8 cellular contexts compared by ENCODE assay signal in genomic region chr1:32871364-32872188, GRCh38. TPM values are rescaled to one million over a fixed set of nuclear protein-coding genes. Genes with fewer than 3 reads are reported as not detected.
DNase-seq lines count a peak whose midpoint lies in the region; ATAC-seq and TF ChIP-seq lines count a peak whose summit lies in the region.

No MANE protein-coding gene starts in this region.

- H3K36me3 Mint-ChIP-seq in activated B cell treated with CpG ODN at 0.5 μM for 24 hours (ENCODE audit: low read depth), result peaks cover 3% of the 10 kb centered on the region
- no peaks in the 10 kb centered on the region for H3K36me3 Mint-ChIP-seq in activated CD8-positive, alpha-beta T cell treated with anti-CD3 and anti-CD28 coated beads for 36 hours (ENCODE audit: low read depth)

- H3K27ac ChIP-seq in iPS-18a (ENCODE audit: low read length), result no peak overlapping the region
- no peak overlapping the region for H3K27ac ChIP-seq in spleen

- no peak for TF ChIP-seq CTCF in activated B cell treated with CpG ODN at 0.5 μM for 24 hours (IDR thresholded peaks at IDR 0.05)
- no peak for TF ChIP-seq CTCF in spleen (IDR thresholded peaks at IDR 0.05 in 8 of 11, conservative IDR thresholded peaks at IDR 0.05 in 3 of 11)
- TF ChIP-seq CTCF in activated CD8-positive, alpha-beta T cell treated with anti-CD3 and anti-CD28 coated beads for 36 hours (IDR thresholded peaks at IDR 0.05), result no peak

- H3K27ac Mint-ChIP-seq in activated B cell treated with CpG ODN at 0.5 μM for 24 hours, result no peak overlapping the region
- no peak overlapping the region for H3K27ac Mint-ChIP-seq in activated CD8-positive, alpha-beta T cell treated with anti-CD3 and anti-CD28 coated beads for 36 hours

- CTCF ChIA-PET in activated B cell treated with CpG ODN at 0.5 μM for 24 hours (lab: Charles Lee), result interaction anchor here (0.9 to 3.5 kb wide), 13 partner anchors 8 to 352 kb away, joined by 3 to 29 read pairs (median 4); no protein-coding TSS in a partner anchor
- CTCF ChIA-PET in activated CD8-positive, alpha-beta T cell treated with anti-CD3 and anti-CD28 coated beads for 36 hours (lab: Charles Lee), result interaction anchor here (0.9 to 3.4 kb wide), 20 partner anchors 9 to 247 kb away, joined by 3 to 47 read pairs (median 5); partner anchors contain the start of genes AZIN2 and HPCA

- H3K9me3 Mint-ChIP-seq in activated B cell treated with CpG ODN at 0.5 μM for 24 hours, result no peaks in the 10 kb centered on the region
- H3K9me3 Mint-ChIP-seq in activated CD8-positive, alpha-beta T cell treated with anti-CD3 and anti-CD28 coated beads for 36 hours, result no peaks in the 10 kb centered on the region

- no peak for TF ChIP-seq POLR2A in spleen (IDR thresholded peaks at IDR 0.05)

- intact Hi-C loops in activated B cell treated with CpG ODN at 0.5 μM for 24 hours (cut with micrococcal nuclease) (loop anchor here (1.0 to 5.0 kb wide), 6 partner anchors 55 to 470 kb away; partner anchors contain the start of genes S100PBP and YARS1), spleen (cut with DNase I; ENCODE audit: low total_unique reads) (loop anchor here (5.0 kb wide), 1 partner anchor 159 kb away; no protein-coding TSS in a partner anchor)
- intact Hi-C loops in activated CD8-positive, alpha-beta T cell treated with anti-CD3 and anti-CD28 coated beads for 36 hours (cut with micrococcal nuclease), result loop anchor here (5.0 kb wide), 1 partner anchor 159 kb away; no protein-coding TSS in a partner anchor

- ATAC-seq in activated B cell treated with CpG ODN at 0.5 μM for 24 hours (ENCODE audit: low read depth), result no peak
- no peak for ATAC-seq in HG03175 (IDR thresholded peaks at IDR 0.05; ENCODE audit: unreplicated experiment)
- ATAC-seq in activated CD8-positive, alpha-beta T cell treated with anti-CD3 and anti-CD28 coated beads for 36 hours, result no peak

- H3K4me3 Mint-ChIP-seq in activated B cell treated with CpG ODN at 0.5 μM for 24 hours, result peak overlapping the region; percentile 75
- no peak overlapping the region for H3K4me3 Mint-ChIP-seq in activated CD8-positive, alpha-beta T cell treated with anti-CD3 and anti-CD28 coated beads for 36 hours

- WGBS in spleen, 5 donors, result 49 to 60% (median 51%) methylated on average over 12 to 13 of the region's 13 CpGs

- H3K27me3 ChIP-seq in iPS-18a (ENCODE audit: control insufficient read depth, insufficient read depth, low read length) (peaks cover 33% of the 10 kb centered on the region), spleen (replicated peaks in 1 of 7) (peaks cover 0 to 72% (median 26%) of the 10 kb centered on the region in 7 donors)

- H3K4me1 ChIP-seq in iPS-18a (ENCODE audit: control insufficient read depth, low read depth, low read length) (peaks cover 31% of the 10 kb centered on the region), spleen (peaks cover 7 to 35% (median 26%) of the 10 kb centered on the region in 6 donors)

- H3K4me1 Mint-ChIP-seq in activated B cell treated with CpG ODN at 0.5 μM for 24 hours, result peaks cover 36% of the 10 kb centered on the region
- peaks cover 8% of the 10 kb centered on the region for H3K4me1 Mint-ChIP-seq in activated CD8-positive, alpha-beta T cell treated with anti-CD3 and anti-CD28 coated beads for 36 hours (ENCODE audit: low read depth)

- H3K9ac ChIP-seq in iPS-18a (ENCODE audit: low read length), result no peak overlapping the region

- H3K27me3 Mint-ChIP-seq in activated B cell treated with CpG ODN at 0.5 μM for 24 hours, result peaks cover 39% of the 10 kb centered on the region
- peaks cover 43% of the 10 kb centered on the region for H3K27me3 Mint-ChIP-seq in activated CD8-positive, alpha-beta T cell treated with anti-CD3 and anti-CD28 coated beads for 36 hours

- H3K36me3 ChIP-seq in iPS-18a (ENCODE audit: control insufficient read depth, low read depth, low read length) (no peaks in the 10 kb centered on the region), spleen (peaks cover 0 to 14% (median 0%) of the 10 kb centered on the region in 6 donors)

- H3K4me3 ChIP-seq in iPS-18a (ENCODE audit: low read length), result peak overlapping the region; percentile 46
- H3K4me3 ChIP-seq in spleen, result peak overlapping the region in 6 of 8 donors; percentile 15 to 65 (median 26)

- DNase-seq in NCI-H345 (lab: John Stamatoyannopoulos, UW), result peak; percentile 20
- DNase-seq in NCI-H345 treated with DMSO at 0.1 percent for 48 hours (lab: John Stamatoyannopoulos, UW; ENCODE audit: unreplicated experiment), result no peak
- DNase-seq in activated B cell treated with CpG ODN at 0.5 μM for 24 hours, result no peak
- no peak for DNase-seq in spleen
- no peak for DNase-seq in pons (ENCODE audit: low spot score)
- no peak for DNase-seq in activated CD8-positive, alpha-beta T cell treated with anti-CD3 and anti-CD28 coated beads for 36 hours

- POLR2A ChIA-PET in activated B cell treated with CpG ODN at 0.5 μM for 24 hours (lab: Charles Lee), result interaction anchor here (0.6 to 1.2 kb wide), 2 partner anchors 21 to 26 kb away, joined by 3 to 4 read pairs; no protein-coding TSS in a partner anchor
- POLR2A ChIA-PET in activated CD8-positive, alpha-beta T cell treated with anti-CD3 and anti-CD28 coated beads for 36 hours (lab: Charles Lee), result interaction anchor here (1.2 kb wide), 1 partner anchor 16 kb away, joined by 3 read pairs; no protein-coding TSS in a partner anchor

- H3K9me3 ChIP-seq in iPS-18a (ENCODE audit: control insufficient read depth, low read depth, low read length), result no peaks in the 10 kb centered on the region
- H3K9me3 ChIP-seq in spleen, result no peaks in the 10 kb centered on the region

RNA-seq across cellular contexts. Expression of gene FNDC5, which starts 0.9 kb away (rescaled TPM):
- 0.55 and 1.4 TPM in 2 replicates for total RNA-seq in activated B cell treated with CpG ODN at 0.5 μM for 24 hours
- not detected for total RNA-seq in spleen
- polyA plus RNA-seq in spleen, result under 1 TPM in 2 of 3 donors, not detected in 1; 0.30 TPM
- total RNA-seq in activated CD8-positive, alpha-beta T cell treated with anti-CD3 and anti-CD28 coated beads for 36 hours, result not detected

RNA-seq across cellular contexts. Expression of gene HPCA, which starts 14.7 kb away (rescaled TPM):
- total RNA-seq in activated B cell treated with CpG ODN at 0.5 μM for 24 hours, result not detected in 2 replicates
- total RNA-seq in spleen, result under 1 TPM in 1 of 7 donors, not detected in 6; 0.32 TPM
- polyA plus RNA-seq in spleen, result under 1 TPM in 2 of 3 donors, not detected in 1; 0.29 to 0.33 TPM
- total RNA-seq in activated CD8-positive, alpha-beta T cell treated with anti-CD3 and anti-CD28 coated beads for 36 hours, result under 1 TPM; 0.49 to 0.61 TPM

RNA-seq across cellular contexts. Expression of gene TMEM54, which starts 29.6 kb away (rescaled TPM):
- total RNA-seq in activated B cell treated with CpG ODN at 0.5 μM for 24 hours (0.44 and 0.66 TPM in 2 replicates), spleen (10 to 100 TPM in 6 of 7 donors, 1 to 10 TPM in 1; 9.9 to 24.6 (median 12.5) TPM)
- polyA plus RNA-seq in spleen, result 10 to 100 TPM in 1 of 3 donors, 1 to 10 TPM in 2; 4.3 to 14.1 (median 5.6) TPM
- 1 to 10 TPM; 1.3 to 1.9 TPM for total RNA-seq in activated CD8-positive, alpha-beta T cell treated with anti-CD3 and anti-CD28 coated beads for 36 hours

RNA-seq across cellular contexts. Expression of gene S100PBP, which starts 54.1 kb away (rescaled TPM):
- 43.0 and 50.5 TPM in 2 replicates for total RNA-seq in activated B cell treated with CpG ODN at 0.5 μM for 24 hours
- 10 to 100 TPM; 44.1 to 76.3 (median 56.8) TPM for total RNA-seq in spleen
- 10 to 100 TPM; 15.5 to 25.8 (median 17.4) TPM for polyA plus RNA-seq in spleen
- total RNA-seq in activated CD8-positive, alpha-beta T cell treated with anti-CD3 and anti-CD28 coated beads for 36 hours, result 10 to 100 TPM; 25.7 to 27.3 TPM

RNA-seq across cellular contexts. Expression of gene YARS1, which starts 54.4 kb away (rescaled TPM):
- total RNA-seq in activated B cell treated with CpG ODN at 0.5 μM for 24 hours (219 and 232 TPM in 2 replicates), spleen (100 to 1,000 TPM in 1 of 7 donors, 10 to 100 TPM in 6; 46.5 to 112 (median 60.2) TPM)
- 10 to 100 TPM; 25.7 to 28.7 (median 27.8) TPM for polyA plus RNA-seq in spleen
- total RNA-seq in activated CD8-positive, alpha-beta T cell treated with anti-CD3 and anti-CD28 coated beads for 36 hours, result 100 to 1,000 TPM; 231 to 238 TPM
